In genomic region chr16:47460301-47460754, GRCh38 we compare ENCODE assay signal across 8 cellular contexts. TPM values are rescaled to one million over a fixed set of nuclear protein-coding genes. Genes with fewer than 3 reads are reported as not detected.
A peak's percentile ranks its signal among the peaks of the same experiment; 100 is the strongest.
DNase-seq lines count a peak whose midpoint lies in the region; ATAC-seq, FAIRE-seq and TF ChIP-seq lines count a peak whose summit lies in the region.

No MANE protein-coding gene starts in this region.

- CTCF ChIA-PET in activated naive CD4-positive, alpha-beta T cell treated with anti-CD3 and anti-CD28 coated beads, Interleukin-2, amount 10 ng/mL, durations not matched to agents 7 days and 5 days (lab: Charles Lee): interaction anchor here (1.2 to 1.7 kb wide), 3 partner anchors 317 to 319 kb away, joined by 3 to 7 read pairs (median 4); partner anchors contain the start of gene NETO2

- H3K36me3 Mint-ChIP-seq in activated naive CD4-positive, alpha-beta T cell treated with anti-CD3 and anti-CD28 coated beads, Interleukin-2, amount 10 ng/mL, durations not matched to agents 7 days and 5 days: peaks cover 28% of the 10 kb centered on the region
- H3K36me3 Mint-ChIP-seq in activated T-helper 17 cell treated with anti-CD3 and anti-CD28 coated beads, Interleukin-2, amount 50 U/mL, for 72 hours (ENCODE audit: low read depth): peaks cover 34% of the 10 kb centered on the region

- 24 to 33% (median 28%) methylated on average over 6 of the region's 6 CpGs for WGBS in spleen, 5 donors

- intact Hi-C loops in spleen (cut with DNase I; ENCODE audit: low total_unique reads): loop anchor here (10.0 kb wide), 1 partner anchor 486 kb away; the partner anchor contains the start of gene DNAJA2

- no peaks in the 10 kb centered on the region for H3K9me3 ChIP-seq in spleen

- FAIRE-seq in GM12892 (lab: Jason Lieb, UNC): no peak

- DNase-seq in activated naive CD4-positive, alpha-beta T cell treated with anti-CD3 and anti-CD28 coated beads, Interleukin-2, amount 10 ng/mL, durations not matched to agents 7 days and 5 days: no peak
- DNase-seq in activated naive CD4-positive, alpha-beta T cell (lab: John Stamatoyannopoulos, UW): no peak
- DNase-seq in spleen: no peak
- no peak for DNase-seq in GM12892 (ENCODE audit: insufficient read length)
- no peak for DNase-seq in NOMO-1 treated with DMSO at 0.1 percent for 48 hours (lab: John Stamatoyannopoulos, UW; ENCODE audit: unreplicated experiment)
- DNase-seq in germinal center (ENCODE audit: low spot score): no peak

- H3K4me1 Mint-ChIP-seq in activated naive CD4-positive, alpha-beta T cell treated with anti-CD3 and anti-CD28 coated beads, Interleukin-2, amount 10 ng/mL, durations not matched to agents 7 days and 5 days: peaks cover 50% of the 10 kb centered on the region
- H3K4me1 Mint-ChIP-seq in activated T-helper 17 cell treated with anti-CD3 and anti-CD28 coated beads, Interleukin-2, amount 50 U/mL, for 72 hours: peaks cover 25% of the 10 kb centered on the region

- H3K4me3 ChIP-seq in iPS-11a (ENCODE audit: low read depth, low read length): peak overlapping the region; percentile 98
- H3K4me3 ChIP-seq in spleen: peak overlapping the region; percentile 70 to 98 (median 88)

- TF ChIP-seq POLR2A in spleen (IDR thresholded peaks at IDR 0.05): no peak
- TF ChIP-seq POLR2A in GM12892 (IDR thresholded peaks at IDR 0.05; ENCODE audit: low read depth, low read length): no peak

- H3K27ac Mint-ChIP-seq in activated naive CD4-positive, alpha-beta T cell treated with anti-CD3 and anti-CD28 coated beads, Interleukin-2, amount 10 ng/mL, durations not matched to agents 7 days and 5 days: peak overlapping the region; percentile 98
- H3K27ac Mint-ChIP-seq in activated T-helper 17 cell treated with anti-CD3 and anti-CD28 coated beads, Interleukin-2, amount 50 U/mL, for 72 hours: peak overlapping the region; percentile 89

- ATAC-seq in activated T-helper 17 cell treated with anti-CD3 and anti-CD28 coated beads, Interleukin-2, amount 50 U/mL, for 72 hours (replicated peaks): no peak

- peak overlapping the region; percentile 97 for H3K4me3 Mint-ChIP-seq in activated naive CD4-positive, alpha-beta T cell treated with anti-CD3 and anti-CD28 coated beads, Interleukin-2, amount 10 ng/mL, durations not matched to agents 7 days and 5 days
- H3K4me3 Mint-ChIP-seq in activated T-helper 17 cell treated with anti-CD3 and anti-CD28 coated beads, Interleukin-2, amount 50 U/mL, for 72 hours: peak overlapping the region; percentile 86

- peak overlapping the region; percentile 94 to 100 (median 98) for H3K27ac ChIP-seq in spleen

- no peaks in the 10 kb centered on the region for H3K9me3 Mint-ChIP-seq in activated naive CD4-positive, alpha-beta T cell treated with anti-CD3 and anti-CD28 coated beads, Interleukin-2, amount 10 ng/mL, durations not matched to agents 7 days and 5 days
- H3K9me3 Mint-ChIP-seq in activated T-helper 17 cell treated with anti-CD3 and anti-CD28 coated beads, Interleukin-2, amount 50 U/mL, for 72 hours: no peaks in the 10 kb centered on the region

- peaks cover 0 to 38% (median 5%) of the 10 kb centered on the region in 6 donors for H3K36me3 ChIP-seq in spleen

- no peaks in the 10 kb centered on the region for H3K27me3 Mint-ChIP-seq in activated naive CD4-positive, alpha-beta T cell treated with anti-CD3 and anti-CD28 coated beads, Interleukin-2, amount 10 ng/mL, durations not matched to agents 7 days and 5 days
- H3K27me3 Mint-ChIP-seq in activated T-helper 17 cell treated with anti-CD3 and anti-CD28 coated beads, Interleukin-2, amount 50 U/mL, for 72 hours: no peaks in the 10 kb centered on the region

- TF ChIP-seq CTCF in spleen (IDR thresholded peaks at IDR 0.05 in 8 of 11, conservative IDR thresholded peaks at IDR 0.05 in 3 of 11): no peak

- peaks cover 28 to 79% (median 72%) of the 10 kb centered on the region in 6 donors for H3K4me1 ChIP-seq in spleen

- no peaks in the 10 kb centered on the region for H3K27me3 ChIP-seq in spleen (replicated peaks in 1 of 7)

RNA-seq across cellular contexts. Expression of gene ITFG1, which starts 0.5 kb away (rescaled TPM):
- 10 to 100 TPM in 1 of 2 donors, 1 to 10 TPM in 1; 8.4 to 15.3 TPM for total RNA-seq in activated T-helper 17 cell treated with anti-CD3 and anti-CD28 coated beads, Interleukin-2, amount 50 U/mL, for 72 hours
- 10 to 100 TPM; 33.0 to 62.3 (median 56.3) TPM for total RNA-seq in spleen
- 10 to 100 TPM in 2 of 3 donors, 1 to 10 TPM in 1; 9.0 to 12.4 (median 11.0) TPM for polyA plus RNA-seq in spleen
- 27.7 TPM for polyA plus RNA-seq in GM12892 (2012; ENCODE audit: missing spikeins)

RNA-seq across cellular contexts. Expression of gene PHKB, which starts 0.8 kb away (rescaled TPM):
- total RNA-seq in activated T-helper 17 cell treated with anti-CD3 and anti-CD28 coated beads, Interleukin-2, amount 50 U/mL, for 72 hours: 10 to 100 TPM; 22.4 to 32.2 TPM
- total RNA-seq in spleen: 100 to 1,000 TPM in 5 of 7 donors, 10 to 100 TPM in 2; 70.0 to 168 (median 115) TPM
- polyA plus RNA-seq in spleen: 10 to 100 TPM; 19.7 to 30.3 (median 25.8) TPM
- polyA plus RNA-seq in GM12892 (2012; ENCODE audit: missing spikeins): 27.9 TPM
